Comparison of ENCODE assay signal across 8 cellular contexts in genomic region chr10:112475565-112476233, GRCh38. TPM values are rescaled to one million over a fixed set of nuclear protein-coding genes. Genes with fewer than 3 reads are reported as not detected.
DNase-seq lines count a peak whose midpoint lies in the region; ATAC-seq, FAIRE-seq and TF ChIP-seq lines count a peak whose summit lies in the region.
"Had no signal": no experiment of that assay in that cellular context is flagged by ENCODE, and none has a peak within 500 bp of the region (broad histone marks: within the 10 kb centered on the region; RNA-seq: fewer than 3 reads in every experiment).

No MANE protein-coding gene starts in this region.

- H3K56ac ChIP-seq in H1 (replicated peaks; ENCODE audit: insufficient read length, low read depth, low read length): no peak overlapping the region

- H4K5ac ChIP-seq in H1 (ENCODE audit: insufficient read length, low read depth, low read length): no peak overlapping the region

- no peaks in the 10 kb centered on the region for H3K9me3 ChIP-seq in H1 (ENCODE audit: insufficient read depth in 2 of 2, low read depth in 1 of 2, low read length in 1 of 2)

- H3K9ac ChIP-seq in H1 (replicated peaks in 1 of 4; ENCODE audit: extremely low read depth in 1 of 4, low read depth in 3 of 4, low read length in 3 of 4): no peak overlapping the region

- H2BK5ac ChIP-seq in H1 (ENCODE audit: low read depth, low read length): no peak overlapping the region

- H2AFZ ChIP-seq in H1 (ENCODE audit: low read length): no peak overlapping the region

- no peak overlapping the region for H3K4ac ChIP-seq in H1 (replicated peaks; ENCODE audit: insufficient read length, low read depth, low read length)

- peaks cover 0 to 2% of the 10 kb centered on the region in 2 experiments for H4K20me1 ChIP-seq in H1 (replicated peaks in 1 of 2; ENCODE audit: control insufficient read depth in 1 of 2, insufficient read depth in 2 of 2, low read length in 2 of 2)

- H4K91ac ChIP-seq in H1 (replicated peaks; ENCODE audit: insufficient read length, low read length): no peak overlapping the region

- TF ChIP-seq CTCF in GM12872 (IDR thresholded peaks at IDR 0.05; ENCODE audit: insufficient read depth, low read depth, low read length) (peak; percentile 41; the same call in 2 of the 3 replicates), H1 (IDR thresholded peaks at IDR 0.05; ENCODE audit: control extremely low read depth in 1 of 3, insufficient read depth in 1 of 3, low read depth in 1 of 3, low read length in 3 of 3) (peak in 1 of 3 experiments; percentile 22; a peak in 2 of 4 replicates)

- H3K23me2 ChIP-seq in H1 (ENCODE audit: low read depth, low read length): no peaks in the 10 kb centered on the region

- FAIRE-seq in H1 (lab: Jason Lieb, UNC): no peak

- POLR2A ChIA-PET in H1 (lab: Charles Lee; ENCODE audit: partially characterized antibody): no interaction called here

- H3K4me2 ChIP-seq in H1 (ENCODE audit: insufficient read depth in 1 of 2, low read depth in 2 of 2, low read length in 2 of 2): no peak overlapping the region

- no peak overlapping the region for H2BK20ac ChIP-seq in H1 (ENCODE audit: low read length)

- no peak for TF ChIP-seq POLR2A in H1 (IDR thresholded peaks at IDR 0.05; ENCODE audit: control extremely low read depth in 1 of 2, low read depth in 2 of 2, low read length in 2 of 2)

- TF ChIP-seq EP300 in H1 (IDR thresholded peaks at IDR 0.05; ENCODE audit: borderline replicate concordance in 1 of 2, low read depth in 2 of 2, low read length in 2 of 2): no peak

- no peak overlapping the region for H2BK12ac ChIP-seq in H1 (ENCODE audit: low read depth, low read length)

- H3K4me3 ChIP-seq in H1 (ENCODE audit: extremely low read depth in 1 of 4, insufficient read depth in 2 of 4, low read depth in 3 of 4, low read length in 4 of 4): no peak overlapping the region

- H3K27ac ChIP-seq in H1 (ENCODE audit: low read depth, low read length): no peak overlapping the region

- H2BK15ac ChIP-seq in H1 (ENCODE audit: low read length): no peak overlapping the region

- no peaks in the 10 kb centered on the region for H3K27me3 ChIP-seq in H1 (replicated peaks in 1 of 4; ENCODE audit: control insufficient read depth in 3 of 4, extremely low read depth in 1 of 4, insufficient read depth in 3 of 4, low read length in 3 of 4)

- H3K79me1 ChIP-seq in H1 (ENCODE audit: low read depth, low read length): no peaks in the 10 kb centered on the region

- 86% methylated on average over 3 of the region's 3 CpGs; no CpG with 5 or more reads in 1 of the 2 experiments for WGBS in H1 (ENCODE audit: extremely low coverage in 1 of 2, insufficient coverage in 1 of 2, insufficient read length in 1 of 2, insufficient replicate concordance in 2 of 2, low coverage in 1 of 2, low lambda C conversion rate in 2 of 2, missing lambda C conversion rate in 1 of 2), 2 experiments

- no peak for ATAC-seq in HG02678 (IDR thresholded peaks at IDR 0.05; ENCODE audit: unreplicated experiment)

- CTCF ChIA-PET in H1 (lab: Charles Lee; ENCODE audit: partially characterized antibody): interaction anchor here (0.7 to 1.2 kb wide), 6 partner anchors 9 to 909 kb away, joined by 3 to 5 read pairs (median 3); no protein-coding TSS in a partner anchor

- peak; percentile 65 for DNase-seq in NCI-H526 treated with DMSO at 0.1 percent for 48 hours (lab: John Stamatoyannopoulos, UW)
- no peak for DNase-seq in H1 (ENCODE audit: low read depth in 1 of 2, low spot score in 2 of 2)
- peak; percentile 25 for DNase-seq in pons (ENCODE audit: low spot score)
- no peak for DNase-seq in hypothalamus (lab: John Stamatoyannopoulos, UW)
- no peak for DNase-seq in GM19240 (ENCODE audit: insufficient read length, low spot score)
- DNase-seq: stimulated activated CD4-positive, alpha-beta T cell treated with anti-CD3 and anti-CD28 coated beads, Interleukin-4, amount 100 ng/mL, for 24 hours had no signal

- H3K36me3 ChIP-seq in H1 (ENCODE audit: control insufficient read depth in 2 of 4, insufficient read depth in 4 of 4, low read length in 3 of 4): no peaks in the 10 kb centered on the region; a peak in 1 of 8 replicates

- H3K4me1 ChIP-seq in H1 (replicated peaks in 1 of 4; ENCODE audit: control insufficient read depth in 3 of 4, insufficient read depth in 4 of 4, low read length in 3 of 4): peaks cover 0 to 4% (median under 1%) of the 10 kb centered on the region in 4 experiments; a peak in 1 of 7 replicates

- TF ChIP-seq RAD21 in H1 (IDR thresholded peaks at IDR 0.05 in 1 of 2, conservative IDR thresholded peaks at IDR 0.05 in 1 of 2; ENCODE audit: low read depth in 2 of 2, low read length in 2 of 2): peak; percentile 45 to 61

- no peak overlapping the region for H3K23ac ChIP-seq in H1 (ENCODE audit: insufficient read length)

- H3K79me2 ChIP-seq in H1 (ENCODE audit: control insufficient read depth in 1 of 2, insufficient read depth in 2 of 2, low read length in 2 of 2): no peaks in the 10 kb centered on the region

- H4K8ac ChIP-seq in H1 (ENCODE audit: extremely low read depth, insufficient read depth, low read length): no peak overlapping the region

- no peak overlapping the region for H2AK5ac ChIP-seq in H1 (ENCODE audit: low read depth, low read length)

- H2BK120ac ChIP-seq in H1 (replicated peaks; ENCODE audit: low read depth, low read length): no peak overlapping the region

- no peak overlapping the region for H3K14ac ChIP-seq in H1 (ENCODE audit: insufficient read length)

- H3K18ac ChIP-seq in H1 (ENCODE audit: extremely low read depth, low read length): no peak overlapping the region

TF ChIP-seq in H1, 55 proteins besides CTCF, POLR2A, EP300 and RAD21 (continues in another document):
- TF ChIP-seq GABPA (IDR thresholded peaks at IDR 0.05; ENCODE audit: borderline replicate concordance, insufficient read depth, low read length) (no peak), ZNF274 (IDR thresholded peaks at IDR 0.05; ENCODE audit: borderline replicate concordance, extremely low read depth, low read length) (no peak), RFX5 (IDR thresholded peaks at IDR 0.05; ENCODE audit: borderline replicate concordance, low read depth, low read length) (no peak), USF2 (IDR thresholded peaks at IDR 0.05; ENCODE audit: low read length) (no peak), BACH1 (IDR thresholded peaks at IDR 0.05; ENCODE audit: low read length) (no peak), SIX5 (IDR thresholded peaks at IDR 0.05; ENCODE audit: low read depth, low read length) (no peak), KDM4A (IDR thresholded peaks at IDR 0.05; ENCODE audit: low read depth, low read length, severe bottlenecking) (no peak), ATF2 (IDR thresholded peaks at IDR 0.05; ENCODE audit: low read length) (no peak), CEBPB (IDR thresholded peaks at IDR 0.05; ENCODE audit: low read depth, low read length) (no peak), HDAC2 (IDR thresholded peaks at IDR 0.05; ENCODE audit: borderline replicate concordance in 1 of 2, low read depth in 2 of 2, low read length in 2 of 2) (no peak), CREB1 (IDR thresholded peaks at IDR 0.05) (no peak), CBX8 (IDR thresholded peaks at IDR 0.05; ENCODE audit: borderline replicate concordance, low read depth, low read length) (no peak), BRCA1 (IDR thresholded peaks at IDR 0.05; ENCODE audit: low read depth, low read length) (no peak), TAF7 (optimal IDR thresholded peaks at IDR 0.05; ENCODE audit: borderline replicate concordance, low read depth, low read length) (no peak), JUN (IDR thresholded peaks at IDR 0.05; ENCODE audit: low read depth, low read length) (no peak)

RNA-seq across cellular contexts. Expression of gene VTI1A, which starts 28.7 kb away (rescaled TPM):
- total RNA-seq in H1 (2021; fragmentation: NEBNext Ultra II Directional; extraction: Animal tissue kit (Norgen Biotek cat#: 25700)): 18.5 and 20.0 TPM in 2 replicates
- 6.0 and 7.8 TPM in 2 replicates for polyA plus RNA-seq in H1 (2011; rRNA removed)
- 8.2 TPM for polyA plus RNA-seq in H1 (2011; cell fraction: cytosol; rRNA removed)
- polyA plus RNA-seq in H1 (2011; cell fraction: nucleus; rRNA removed): 7.9 TPM
- polyA plus RNA-seq in H1 (2012, experiment 1 of 2): 6.7 to 10.6 TPM (median 8.2 TPM) in 4 replicates
- polyA plus RNA-seq in H1 (2012, experiment 2 of 2): 4.2 TPM
- polyA plus RNA-seq in H1 (2013, experiment 1 of 2): 8.0 TPM
- 7.7 TPM for polyA plus RNA-seq in H1 (2013, experiment 2 of 2)
- 11.5 and 14.4 TPM in 2 replicates for polyA minus RNA-seq in H1 (2011; rRNA and poly(A)+ RNA removed)
- 9.8 TPM for polyA minus RNA-seq in H1 (2011; cell fraction: cytosol; rRNA and poly(A)+ RNA removed)
- polyA minus RNA-seq in H1 (2011; cell fraction: nucleus; rRNA and poly(A)+ RNA removed): 60.3 TPM

RNA-seq across cellular contexts. Expression of gene ZDHHC6, which starts 29.0 kb away (rescaled TPM):
- 21.0 and 27.4 TPM in 2 replicates for total RNA-seq in H1 (2021; fragmentation: NEBNext Ultra II Directional; extraction: Animal tissue kit (Norgen Biotek cat#: 25700))
- polyA plus RNA-seq in H1 (2011; rRNA removed): 7.5 and 13.6 TPM in 2 replicates
- 13.9 TPM for polyA plus RNA-seq in H1 (2011; cell fraction: cytosol; rRNA removed)
- polyA plus RNA-seq in H1 (2011; cell fraction: nucleus; rRNA removed): 9.3 TPM
- 17.5 to 27.4 TPM (median 18.9 TPM) in 4 replicates for polyA plus RNA-seq in H1 (2012, experiment 1 of 2)
- 6.5 TPM for polyA plus RNA-seq in H1 (2012, experiment 2 of 2)
- polyA plus RNA-seq in H1 (2013, experiment 1 of 2): 26.5 TPM
- 21.5 TPM for polyA plus RNA-seq in H1 (2013, experiment 2 of 2)
- polyA minus RNA-seq in H1 (2011; rRNA and poly(A)+ RNA removed): 14.5 and 14.6 TPM in 2 replicates
- polyA minus RNA-seq in H1 (2011; cell fraction: cytosol; rRNA and poly(A)+ RNA removed): 5.4 TPM
- 21.7 TPM for polyA minus RNA-seq in H1 (2011; cell fraction: nucleus; rRNA and poly(A)+ RNA removed)

Comparison
In these comparisons a context has a peak if more than half of its experiments do, and no peak if none do; other contexts are left out.
1. DNase-seq: peak in NCI-H526 treated with DMSO at 0.1 percent for 48 hours (single experiment) and pons (single experiment); none in H1 (0 of 2), hypothalamus (0 of 51) and GM19240 (single experiment).